In the genomic region with DNA sequence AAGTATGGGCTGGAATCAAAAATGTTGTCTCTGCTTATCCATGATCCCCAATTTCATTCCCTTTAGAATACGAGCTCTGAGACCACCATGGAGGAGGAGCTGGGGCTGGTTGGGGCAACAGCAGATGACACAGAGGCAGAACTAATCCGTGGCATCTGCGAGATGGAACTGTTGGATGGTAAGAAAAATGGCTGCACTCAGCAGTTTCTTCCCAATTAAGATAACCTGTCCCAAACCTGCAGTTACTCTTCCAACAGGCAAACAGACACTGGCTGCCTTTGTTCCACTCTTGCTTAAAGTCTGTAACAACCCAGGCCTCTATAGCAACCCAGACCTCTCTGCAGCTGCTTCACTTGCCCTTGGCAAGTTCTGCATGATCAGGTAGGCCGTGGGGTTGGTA, we compare ENCODE assay signal across 17 cellular contexts. TPM values are rescaled to one million over a fixed set of nuclear protein-coding genes. Genes with fewer than 3 reads are reported as not detected.
A peak's percentile ranks its signal among the peaks of the same experiment; 100 is the strongest.
DNase-seq lines count a peak whose midpoint lies in the region; ATAC-seq and TF ChIP-seq lines count a peak whose summit lies in the region.
"Had no signal": no experiment of that assay in that cellular context is flagged by ENCODE, and none has a peak within 500 bp of the region (broad histone marks: within the 10 kb centered on the region; RNA-seq: fewer than 3 reads in every experiment).

No MANE protein-coding gene starts in this region.

- peaks cover 17% of the 10 kb centered on the region for H3K4me1 Mint-ChIP-seq in activated naive CD4-positive, alpha-beta T cell treated with anti-CD3 and anti-CD28 coated beads, Interleukin-2, amount 10 ng/mL, durations not matched to agents 7 days and 5 days
- peaks cover 23% of the 10 kb centered on the region for H3K4me1 Mint-ChIP-seq in GM23338
- peaks cover 59% of the 10 kb centered on the region for H3K4me1 Mint-ChIP-seq in mesothelial cell of epicardium

- 0 out of 2 replicates have a peak overlapping the region, but pooled peaks have one; percentile 26 for H3K27ac ChIP-seq in GM23338 (ENCODE audit: low read depth)

- TF ChIP-seq CTCF in GM23338 (conservative IDR thresholded peaks at IDR 0.05; ENCODE audit: low read depth in 2 of 2), result no peak
- no peak for TF ChIP-seq CTCF in mesothelial cell of epicardium (IDR thresholded peaks at IDR 0.05; ENCODE audit: unreplicated experiment)

- peaks cover 20% of the 10 kb centered on the region for H3K4me1 ChIP-seq in GM23338 (ENCODE audit: insufficient read depth)

- H2AFZ ChIP-seq in GM23338, result no peak overlapping the region

- H3K27ac Mint-ChIP-seq in activated naive CD4-positive, alpha-beta T cell treated with anti-CD3 and anti-CD28 coated beads, Interleukin-2, amount 10 ng/mL, durations not matched to agents 7 days and 5 days, result peak overlapping the region; percentile 52
- no peak overlapping the region for H3K27ac Mint-ChIP-seq in activated naive CD4-positive, alpha-beta T cell treated with anti-CD3 and anti-CD28 coated beads, Interleukin-2, amount 50 U/mL, for 72 hours
- H3K27ac Mint-ChIP-seq in GM23338 (no peak overlapping the region), mesothelial cell of epicardium (peak overlapping the region; percentile 79)

- 0 out of 2 replicates have a peak, but pooled peaks cover 3% of the 10 kb centered on the region for H3K79me2 ChIP-seq in GM23338 (replicated peaks; ENCODE audit: insufficient read depth)

- no peaks in the 10 kb centered on the region for H3K9me2 ChIP-seq in GM23338 (ENCODE audit: insufficient read depth)

- H3K4me2 ChIP-seq in GM23338, result no peak overlapping the region
- H3K4me2 ChIP-seq: BLaER1 treated with 17β-estradiol and CSF1 and Interleukin-3, amounts not matched to agents 10 nM and 100 nM had no signal

- no peak for DNase-seq in activated naive CD4-positive, alpha-beta T cell treated with anti-CD3 and anti-CD28 coated beads, Interleukin-2, amount 10 ng/mL, durations not matched to agents 7 days and 5 days
- DNase-seq in activated naive CD4-positive, alpha-beta T cell treated with anti-CD3 and anti-CD28 coated beads, Interleukin-2, amount 50 U/mL, for 72 hours (ENCODE audit: low spot score in 2 of 2), result no peak
- DNase-seq in GM23338 (ENCODE audit: low spot score), result no peak
- DNase-seq in mesothelial cell of epicardium (ENCODE audit: low spot score in 2 of 2, unreplicated experiment in 2 of 2), result no peak
- no peak for DNase-seq in stimulated activated CD4-positive, alpha-beta T cell treated with anti-CD3 and anti-CD28 coated beads, Interleukin-15, amount 100 ng/mL, for 24 hours
- no peak for DNase-seq in DMS 273 treated with DMSO at 0.1 percent for 48 hours (lab: John Stamatoyannopoulos, UW)
- DNase-seq: 8988T; ACHN; CD4-positive, CD25-positive, alpha-beta regulatory T cell; DMS153; DMS79 treated with DMSO at 0.1 percent for 48 hours; EL; GOT3; H9; KG1 had no signal

- H3K9me3 Mint-ChIP-seq in activated naive CD4-positive, alpha-beta T cell treated with anti-CD3 and anti-CD28 coated beads, Interleukin-2, amount 10 ng/mL, durations not matched to agents 7 days and 5 days, result no peaks in the 10 kb centered on the region
- no peaks in the 10 kb centered on the region for H3K9me3 Mint-ChIP-seq in activated naive CD4-positive, alpha-beta T cell treated with anti-CD3 and anti-CD28 coated beads, Interleukin-2, amount 50 U/mL, for 72 hours
- no peaks in the 10 kb centered on the region for H3K9me3 Mint-ChIP-seq in GM23338
- no peaks in the 10 kb centered on the region for H3K9me3 Mint-ChIP-seq in mesothelial cell of epicardium
- H3K9me3 Mint-ChIP-seq: CD4-positive, CD25-positive, alpha-beta regulatory T cell; H9 had no signal

- ATAC-seq in activated naive CD4-positive, alpha-beta T cell treated with anti-CD3 and anti-CD28 coated beads, Interleukin-2, amount 50 U/mL, for 72 hours, result no peak
- ATAC-seq in GM23338, result no peak
- ATAC-seq in HG03457 (IDR thresholded peaks at IDR 0.05; ENCODE audit: unreplicated experiment), result no peak

- H4K20me1 ChIP-seq in GM23338 (replicated peaks; ENCODE audit: insufficient read depth), result peaks cover 6% of the 10 kb centered on the region

- peaks cover 82% of the 10 kb centered on the region for H3K36me3 ChIP-seq in GM23338 (ENCODE audit: insufficient read depth)

- no peak overlapping the region for H3K4me3 Mint-ChIP-seq in activated naive CD4-positive, alpha-beta T cell treated with anti-CD3 and anti-CD28 coated beads, Interleukin-2, amount 10 ng/mL, durations not matched to agents 7 days and 5 days
- no peak overlapping the region for H3K4me3 Mint-ChIP-seq in GM23338
- H3K4me3 Mint-ChIP-seq in mesothelial cell of epicardium, result no peak overlapping the region
- H3K4me3 Mint-ChIP-seq: CD4-positive, CD25-positive, alpha-beta regulatory T cell; H9 had no signal

- no peaks in the 10 kb centered on the region for H3K27me3 ChIP-seq in GM23338 (ENCODE audit: insufficient read depth)
- H3K27me3 ChIP-seq: BLaER1 treated with 17β-estradiol and CSF1 and Interleukin-3, amounts not matched to agents 10 nM and 100 nM had no signal

- no peak overlapping the region for H3K4me3 ChIP-seq in GM23338
- H3K4me3 ChIP-seq: BLaER1 treated with 17β-estradiol and CSF1 and Interleukin-3, amounts not matched to agents 10 nM and 100 nM had no signal

- peaks cover 81% of the 10 kb centered on the region for H3K36me3 Mint-ChIP-seq in activated naive CD4-positive, alpha-beta T cell treated with anti-CD3 and anti-CD28 coated beads, Interleukin-2, amount 10 ng/mL, durations not matched to agents 7 days and 5 days
- H3K36me3 Mint-ChIP-seq in activated naive CD4-positive, alpha-beta T cell treated with anti-CD3 and anti-CD28 coated beads, Interleukin-2, amount 50 U/mL, for 72 hours, result peaks cover 45 to 69% of the 10 kb centered on the region in 2 donors
- H3K36me3 Mint-ChIP-seq in GM23338 (ENCODE audit: low read depth) (peaks cover 99% of the 10 kb centered on the region), mesothelial cell of epicardium (peaks cover 50% of the 10 kb centered on the region)

- CTCF ChIA-PET in activated naive CD4-positive, alpha-beta T cell treated with anti-CD3 and anti-CD28 coated beads, Interleukin-2, amount 10 ng/mL, durations not matched to agents 7 days and 5 days (lab: Charles Lee), result interaction anchor here (1.4 kb wide), 1 partner anchor 33 kb away, joined by 4 read pairs; no protein-coding TSS in a partner anchor

- H3F3A ChIP-seq in GM23338 (replicated peaks; ENCODE audit: low read depth), result peaks cover 45% of the 10 kb centered on the region

- H3K27me3 Mint-ChIP-seq in activated naive CD4-positive, alpha-beta T cell treated with anti-CD3 and anti-CD28 coated beads, Interleukin-2, amount 10 ng/mL, durations not matched to agents 7 days and 5 days, result no peaks in the 10 kb centered on the region
- H3K27me3 Mint-ChIP-seq in GM23338 (ENCODE audit: insufficient read depth, low read depth, poor library complexity) (peaks cover 8% of the 10 kb centered on the region), mesothelial cell of epicardium (ENCODE audit: low read depth) (no peaks in the 10 kb centered on the region)
- H3K27me3 Mint-ChIP-seq: CD4-positive, CD25-positive, alpha-beta regulatory T cell had no signal

TF ChIP-seq in GM23338, 12 proteins besides CTCF, POLR2A, EP300 and RAD21:
- TF ChIP-seq CREB1 (CRISPR knock-in tag; IDR thresholded peaks at IDR 0.05; ENCODE audit: low read depth), result no peak

RNA-seq across cellular contexts. Expression of gene GAPDH, which starts 6.6 kb away (rescaled TPM):
- total RNA-seq in activated naive CD4-positive, alpha-beta T cell treated with anti-CD3 and anti-CD28 coated beads, Interleukin-2, amount 50 U/mL, for 72 hours, result 1,000 to 10,000 TPM; 5,900 to 8,209 TPM
- total RNA-seq in GM23338 (2014; rRNA removed; shearing (Covaris generic)), result 5,269 and 5,853 TPM in 2 replicates
- 6,140 and 6,219 TPM in 2 replicates for polyA plus RNA-seq in GM23338 (2016; fragmentation: Nextera tagmentation; extraction: Ambion mirVana)
- 2,078 to 2,104 TPM (median 2,089 TPM) in 3 replicates for total RNA-seq in mesothelial cell of epicardium

RNA-seq across cellular contexts. Expression of gene IFFO1, which starts 28.1 kb away (rescaled TPM):
- 10 to 100 TPM; 10.3 to 16.4 TPM for total RNA-seq in activated naive CD4-positive, alpha-beta T cell treated with anti-CD3 and anti-CD28 coated beads, Interleukin-2, amount 50 U/mL, for 72 hours
- 8.8 and 12.9 TPM in 2 replicates for total RNA-seq in GM23338 (2014; rRNA removed; shearing (Covaris generic))
- polyA plus RNA-seq in GM23338 (2016; fragmentation: Nextera tagmentation; extraction: Ambion mirVana), result 8.9 and 11.2 TPM in 2 replicates
- total RNA-seq in mesothelial cell of epicardium, result 14.8 to 16.1 TPM (median 14.8 TPM) in 3 replicates

RNA-seq across cellular contexts. Expression of gene NCAPD2, which starts 33.8 kb away (rescaled TPM):
- 100 to 1,000 TPM; 208 to 276 TPM for total RNA-seq in activated naive CD4-positive, alpha-beta T cell treated with anti-CD3 and anti-CD28 coated beads, Interleukin-2, amount 50 U/mL, for 72 hours
- total RNA-seq in GM23338 (2014; rRNA removed; shearing (Covaris generic)), result 217 and 389 TPM in 2 replicates
- 32.7 and 34.2 TPM in 2 replicates for polyA plus RNA-seq in GM23338 (2016; fragmentation: Nextera tagmentation; extraction: Ambion mirVana)
- total RNA-seq in mesothelial cell of epicardium, result 56.3 to 62.6 TPM (median 57.1 TPM) in 3 replicates

RNA-seq across cellular contexts. Expression of gene MRPL51, which starts 34.6 kb away (rescaled TPM):
- 100 to 1,000 TPM; 305 to 440 TPM for total RNA-seq in activated naive CD4-positive, alpha-beta T cell treated with anti-CD3 and anti-CD28 coated beads, Interleukin-2, amount 50 U/mL, for 72 hours
- 75.1 and 93.9 TPM in 2 replicates for total RNA-seq in GM23338 (2014; rRNA removed; shearing (Covaris generic))
- polyA plus RNA-seq in GM23338 (2016; fragmentation: Nextera tagmentation; extraction: Ambion mirVana), result 432 and 463 TPM in 2 replicates
- 137 to 148 TPM (median 145 TPM) in 3 replicates for total RNA-seq in mesothelial cell of epicardium

RNA-seq across cellular contexts. Expression of gene NOP2, which starts 40.4 kb away (rescaled TPM):
- 10 to 100 TPM; 78.8 to 79.8 TPM for total RNA-seq in activated naive CD4-positive, alpha-beta T cell treated with anti-CD3 and anti-CD28 coated beads, Interleukin-2, amount 50 U/mL, for 72 hours
- total RNA-seq in GM23338 (2014; rRNA removed; shearing (Covaris generic)), result 67.2 and 67.9 TPM in 2 replicates
- 63.3 and 63.4 TPM in 2 replicates for polyA plus RNA-seq in GM23338 (2016; fragmentation: Nextera tagmentation; extraction: Ambion mirVana)
- total RNA-seq in mesothelial cell of epicardium, result 51.8 to 58.6 TPM (median 56.6 TPM) in 3 replicates

Comparison
In these comparisons a context has a peak if more than half of its experiments do, and no peak if none do; other contexts are left out.
1. H3K27ac Mint-ChIP-seq: peak in activated naive CD4-positive, alpha-beta T cell treated with anti-CD3 and anti-CD28 coated beads, Interleukin-2, amount 10 ng/mL, durations not matched to agents 7 days and 5 days (single experiment) and mesothelial cell of epicardium (single experiment); none in activated naive CD4-positive, alpha-beta T cell treated with anti-CD3 and anti-CD28 coated beads, Interleukin-2, amount 50 U/mL, for 72 hours (0 of 2) and GM23338 (single experiment).